ENCODE assay signal across 22 cellular contexts in genomic region chr18:68445131-68445530, GRCh38.
"Had no signal": no experiment of that assay in that cellular context is flagged by ENCODE, and none has a peak within 500 bp of the region (broad histone marks: within the 10 kb centered on the region; RNA-seq: fewer than 3 reads in every experiment).

No MANE protein-coding gene starts in this region.

- H3K4me3 ChIP-seq: SJSA1, SK-N-MC had no signal

- H3K27me3 ChIP-seq: SJSA1 had no signal

- DNase-seq: KBM-7, MV-4-11, NCI-H1048, NCI-H1105, NCI-H1417, NCI-H1436 treated with DMSO at 0.1 percent for 48 hours, NCI-H1694, NCI-H187 treated with DMSO at 0.1 percent for 48 hours, NCI-H2029 treated with DMSO at 0.1 percent for 48 hours, NCI-H2171 treated with DMSO at 0.1 percent for 48 hours, NCI-H345, NCI-H446 treated with DMSO at 0.1 percent for 48 hours, NCI-H510A treated with DMSO at 0.1 percent for 48 hours, NCI-H526, Right ventricle myocardium superior, RPMI8226, SIG-M5 had no signal

- H3K36me3 ChIP-seq: SJSA1 had no signal

- H3K27ac ChIP-seq: HL-60, SJSA1, SK-N-MC had no signal

- FAIRE-seq: HTR-8/SVneo, RCC 7860 had no signal
